35 cellular contexts compared by ENCODE assay signal in the genomic region with DNA sequence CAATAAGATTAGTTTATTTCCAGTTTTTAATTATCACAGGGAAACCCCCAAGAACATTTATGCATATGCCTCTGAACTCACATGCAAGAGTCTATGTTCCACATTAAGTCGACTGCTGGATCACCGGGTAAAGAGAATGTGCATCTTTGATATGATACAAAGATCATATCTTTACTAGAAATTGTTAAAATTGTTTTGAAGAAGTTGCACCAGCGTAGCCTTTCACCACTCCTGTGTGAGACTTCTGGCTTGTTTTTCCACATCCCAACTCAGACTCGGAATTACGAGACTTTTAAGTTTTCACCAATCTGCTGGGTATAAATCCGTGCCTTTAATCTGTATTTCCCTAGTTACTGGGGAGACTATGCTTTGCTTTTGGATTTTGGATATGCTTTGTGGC.
"Had no signal": no experiment of that assay in that cellular context is flagged by ENCODE, and none has a peak within 500 bp of the region (broad histone marks: within the 10 kb centered on the region; RNA-seq: fewer than 3 reads in every experiment).

No MANE protein-coding gene starts in this region.

- H3K4me3 ChIP-seq: body of pancreas, breast epithelium had no signal

- H3K27me3 Mint-ChIP-seq: activated CD4-positive, alpha-beta T cell treated with anti-CD3 and anti-CD28 coated beads for 36 hours had no signal

- H3K4me1 Mint-ChIP-seq: activated naive CD4-positive, alpha-beta T cell treated with anti-CD3 and anti-CD28 coated beads, Interleukin-2, amount 50 U/mL, for 24 hours; activated naive CD8-positive, alpha-beta T cell treated with anti-CD3 and anti-CD28 coated beads, Interleukin-2, amount 50 U/mL, for 24 hours; WTC11 had no signal

- H3K27ac ChIP-seq: body of pancreas, brain microvascular endothelial cell, breast epithelium, WERI-Rb-1 had no signal

- H3K27ac Mint-ChIP-seq: activated CD4-positive, alpha-beta memory T cell treated with anti-CD3 and anti-CD28 coated beads, Interleukin-2, amount 10 ng/mL, durations not matched to agents 7 days and 5 days; activated CD4-positive, alpha-beta T cell treated with anti-CD3 and anti-CD28 coated beads for 36 hours; activated CD4-positive, alpha-beta T cell treated with anti-CD3 and anti-CD28 coated beads, Interleukin-2, amount 10 ng/mL, durations not matched to agents 7 days and 5 days; activated CD8-positive, alpha-beta memory T cell treated with anti-CD3 and anti-CD28 coated beads, Interleukin-2, amount 10 ng/mL, durations not matched to agents 7 days and 5 days; activated CD8-positive, alpha-beta T cell treated with anti-CD3 and anti-CD28 coated beads, Interleukin-2, amount 10 ng/mL, durations not matched to agents 7 days and 5 days; activated naive CD4-positive, alpha-beta T cell treated with anti-CD3 and anti-CD28 coated beads, Interleukin-2, amount 10 ng/mL, durations not matched to agents 7 days and 5 days; activated naive CD4-positive, alpha-beta T cell treated with anti-CD3 and anti-CD28 coated beads, Interleukin-2, amount 50 U/mL, for 24 hours; activated naive CD8-positive, alpha-beta T cell; activated naive CD8-positive, alpha-beta T cell treated with anti-CD3 and anti-CD28 coated beads, Interleukin-2, amount 10 ng/mL, durations not matched to agents 7 days and 5 days; activated naive CD8-positive, alpha-beta T cell treated with anti-CD3 and anti-CD28 coated beads, Interleukin-2, amount 50 U/mL, for 24 hours; activated T-cell treated with anti-CD3 and anti-CD28 coated beads, Interleukin-2, amount 50 U/mL, for 24 hours; activated T-helper 2 cell treated with anti-CD3 and anti-CD28 coated beads, Interferon-gamma antibody, Interleukin-2, Interleukin-4, amounts not matched to agents 10 μg/mL and 5 μg/mL and 100 μg/mL, durations not matched to agents 14 hours and 24 hours and 36 hours; T-cell; T-helper 2 cell treated with Interferon-gamma antibody and Interleukin-4, amounts not matched to agents 5 μg/mL and 100 μg/mL, for 36 hours; WTC11 had no signal

- H3K36me3 ChIP-seq: brain microvascular endothelial cell, breast epithelium, WERI-Rb-1 had no signal

- H3K27me3 ChIP-seq: body of pancreas, brain microvascular endothelial cell, breast epithelium had no signal

- H3K9me3 ChIP-seq: body of pancreas, breast epithelium had no signal

- H3K4me1 ChIP-seq: body of pancreas, breast epithelium had no signal

- DNase-seq: activated CD4-positive, alpha-beta memory T cell treated with anti-CD3 and anti-CD28 coated beads, Interleukin-2, amount 10 ng/mL, durations not matched to agents 7 days and 5 days; activated CD4-positive, alpha-beta T cell treated with anti-CD3 and anti-CD28 coated beads for 1 hour; activated CD4-positive, alpha-beta T cell treated with anti-CD3 and anti-CD28 coated beads for 36 hours; activated CD4-positive, alpha-beta T cell treated with anti-CD3 and anti-CD28 coated beads for 48 hours; activated CD4-positive, alpha-beta T cell treated with anti-CD3 and anti-CD28 coated beads, Interleukin-2, amount 10 ng/mL, durations not matched to agents 7 days and 5 days; activated CD4-positive, alpha-beta T cell treated with anti-CD3 and anti-CD28 coated beads, Interleukin-2, amount 50 U/mL, for 48 hours; activated CD4-positive, CD25-positive, alpha-beta regulatory T cell; activated CD8-positive, alpha-beta memory T cell treated with anti-CD3 and anti-CD28 coated beads for 24 hours; activated CD8-positive, alpha-beta memory T cell treated with anti-CD3 and anti-CD28 coated beads, Interleukin-2, amount 10 ng/mL, durations not matched to agents 7 days and 5 days; activated CD8-positive, alpha-beta memory T cell treated with anti-CD3 and anti-CD28 coated beads, Interleukin-2, amount 50 U/mL, for 48 hours; activated CD8-positive, alpha-beta T cell treated with anti-CD3 and anti-CD28 coated beads, Interleukin-2, amount 10 ng/mL, durations not matched to agents 7 days and 5 days; activated effector memory CD4-positive, alpha-beta T cell treated with Interleukin-2 at 50 U/mL for 16 hours; activated gamma-delta T cell; activated naive CD4-positive, alpha-beta T cell treated with anti-CD3 and anti-CD28 coated beads, Interleukin-2, amount 10 ng/mL, durations not matched to agents 7 days and 5 days; activated naive CD4-positive, alpha-beta T cell treated with Interleukin-2 at 50 U/mL for 16 hours; activated naive CD8-positive, alpha-beta T cell treated with anti-CD3 and anti-CD28 coated beads, Interleukin-2, amount 10 ng/mL, durations not matched to agents 7 days and 5 days; activated naive CD8-positive, alpha-beta T cell treated with anti-CD3 and anti-CD28 coated beads, Interleukin-2, amount 50 U/mL, for 24 hours; activated T-cell treated with anti-CD3 and anti-CD28 coated beads, Interleukin-2, amount 50 U/mL, for 24 hours; activated T-cell treated with anti-CD3 and anti-CD28 coated beads, Interleukin-2, amount 50 U/mL, for 48 hours; aorta; body of pancreas; brain microvascular endothelial cell; central memory CD4-positive, alpha-beta T cell; T-cell; T-helper 2 cell; T-helper 9 cell; WERI-Rb-1 had no signal

- H3K36me3 Mint-ChIP-seq: activated naive CD4-positive, alpha-beta T cell treated with anti-CD3 and anti-CD28 coated beads, Interleukin-2, amount 10 ng/mL, durations not matched to agents 7 days and 5 days; T-cell; WTC11 had no signal

- FAIRE-seq: astrocyte, TTC549 had no signal

- H3K4me3 Mint-ChIP-seq: activated CD4-positive, alpha-beta memory T cell treated with anti-CD3 and anti-CD28 coated beads, Interleukin-2, amount 10 ng/mL, durations not matched to agents 7 days and 5 days; activated CD4-positive, alpha-beta T cell treated with anti-CD3 and anti-CD28 coated beads for 36 hours; activated CD4-positive, alpha-beta T cell treated with anti-CD3 and anti-CD28 coated beads, Interleukin-2, amount 10 ng/mL, durations not matched to agents 7 days and 5 days; activated CD8-positive, alpha-beta memory T cell treated with anti-CD3 and anti-CD28 coated beads, Interleukin-2, amount 10 ng/mL, durations not matched to agents 7 days and 5 days; activated CD8-positive, alpha-beta T cell treated with anti-CD3 and anti-CD28 coated beads, Interleukin-2, amount 10 ng/mL, durations not matched to agents 7 days and 5 days; activated naive CD4-positive, alpha-beta T cell treated with anti-CD3 and anti-CD28 coated beads, Interleukin-2, amount 10 ng/mL, durations not matched to agents 7 days and 5 days; activated naive CD4-positive, alpha-beta T cell treated with anti-CD3 and anti-CD28 coated beads, Interleukin-2, amount 50 U/mL, for 24 hours; activated naive CD8-positive, alpha-beta T cell; activated naive CD8-positive, alpha-beta T cell treated with anti-CD3 and anti-CD28 coated beads, Interleukin-2, amount 10 ng/mL, durations not matched to agents 7 days and 5 days; activated naive CD8-positive, alpha-beta T cell treated with anti-CD3 and anti-CD28 coated beads, Interleukin-2, amount 50 U/mL, for 24 hours; activated T-cell treated with anti-CD3 and anti-CD28 coated beads, Interleukin-2, amount 50 U/mL, for 24 hours; T-cell; T-helper 2 cell treated with Interferon-gamma antibody and Interleukin-4, amounts not matched to agents 5 μg/mL and 100 μg/mL, for 36 hours; WTC11 had no signal
